ENCODE assay signal across 1 cellular context in genomic region chr10:69338547-69339450, GRCh38.
TF ChIP-seq lines count a peak whose summit lies in the region.

No MANE protein-coding gene starts in this region.

TF ChIP-seq in WTC11, 78 proteins besides CTCF, POLR2A, EP300 and RAD21 (continued from another document):
- TF ChIP-seq PRRX2 (CRISPR knock-in tag; IDR thresholded peaks at IDR 0.05) (no peak), ZNF232 (CRISPR knock-in tag; IDR thresholded peaks at IDR 0.05) (no peak), SMAD4 (CRISPR knock-in tag; IDR thresholded peaks at IDR 0.05) (no peak), HMGXB4 (CRISPR knock-in tag; IDR thresholded peaks at IDR 0.05) (no peak), ATF1 (CRISPR knock-in tag; IDR thresholded peaks at IDR 0.05) (no peak), E2F4 (CRISPR knock-in tag; IDR thresholded peaks at IDR 0.05; ENCODE audit: borderline replicate concordance, low read depth) (no peak)
